ENCODE assay signal across 20 cellular contexts in the genomic region with DNA sequence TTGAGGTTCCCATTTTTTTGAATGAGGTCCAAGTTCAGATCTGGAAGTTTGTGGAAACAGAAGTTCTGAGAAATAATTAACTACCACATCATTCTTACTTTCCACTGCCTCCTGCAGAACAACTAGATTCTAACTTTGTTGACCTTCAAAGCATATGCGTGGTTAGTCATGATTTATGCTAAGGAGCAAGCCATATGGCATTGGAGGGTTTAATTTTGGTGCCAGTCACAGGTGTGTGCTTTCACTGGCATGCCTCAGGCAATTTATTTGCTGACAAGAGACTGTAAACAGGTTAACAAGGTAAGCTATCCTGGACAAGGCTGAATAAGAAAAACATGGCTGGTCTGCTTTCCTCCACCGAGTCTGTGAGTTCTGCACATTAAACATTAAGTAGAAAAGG. TPM values are rescaled to one million over a fixed set of nuclear protein-coding genes. Genes with fewer than 3 reads are reported as not detected.
DNase-seq lines count a peak whose midpoint lies in the region; ATAC-seq, FAIRE-seq and TF ChIP-seq lines count a peak whose summit lies in the region.
"Had no signal": no experiment of that assay in that cellular context is flagged by ENCODE, and none has a peak within 500 bp of the region (broad histone marks: within the 10 kb centered on the region; RNA-seq: fewer than 3 reads in every experiment).

No MANE protein-coding gene starts in this region.

- peak; percentile 26 for DNase-seq in NCI-H1105 treated with DMSO at 0.1 percent for 48 hours (lab: John Stamatoyannopoulos, UW)
- DNase-seq in NCI-H1105 (lab: John Stamatoyannopoulos, UW), result no peak
- no peak for DNase-seq in A549 (ENCODE audit: low read depth in 1 of 2, low spot score in 1 of 2)
- DNase-seq in DMS79 treated with DMSO at 0.1 percent for 48 hours (lab: John Stamatoyannopoulos, UW), result peak; percentile 5
- DNase-seq in NCI-H69 (lab: John Stamatoyannopoulos, UW), result peak; percentile 85
- DNase-seq in dedifferentiated amniotic fluid mesenchymal stem cell (ENCODE audit: extremely low spot score), result no peak
- no peak for DNase-seq in LoVo (ENCODE audit: low spot score)
- DNase-seq: ACHN; BE2C; C1 segment of cervical spinal cord; Caco-2; CD4-positive, CD25-positive, alpha-beta regulatory T cell; CD8-positive, alpha-beta memory T cell; GF-D8; H9; KG1 had no signal

- ATAC-seq in A549, result no peak
- no peak for ATAC-seq in GM19463 (IDR thresholded peaks at IDR 0.05; ENCODE audit: unreplicated experiment)
- ATAC-seq: HepG2 had no signal

- no peak overlapping the region for H3K4me3 ChIP-seq in A549

- POLR2A ChIA-PET in A549 (lab: Yijun Ruan, JAX), result no interaction called here

- 68% methylated on average over 2 of the region's 2 CpGs for WGBS in A549 (ENCODE audit: missing lambda C conversion rate)

- no peak overlapping the region for H3K4me2 ChIP-seq in A549

- CTCF ChIA-PET in A549 (lab: Yijun Ruan, JAX), result no interaction called here

- TF ChIP-seq CTCF in A549 (IDR thresholded peaks at IDR 0.05), result no peak

- no peak for TF ChIP-seq RAD21 in A549 (conservative IDR thresholded peaks at IDR 0.05 in 1 of 2, IDR thresholded peaks at IDR 0.05 in 1 of 2)

- TF ChIP-seq POLR2A in A549 (IDR thresholded peaks at IDR 0.05; ENCODE audit: low read length), result no peak

- H3K9me3 ChIP-seq in A549, result no peaks in the 10 kb centered on the region
- H3K9me3 ChIP-seq: BE2C, Caco-2 had no signal

- H3K4me1 ChIP-seq in A549, result no peaks in the 10 kb centered on the region
- H3K4me1 ChIP-seq: BE2C, Caco-2 had no signal

- FAIRE-seq in A549 (lab: Jason Lieb, UNC), result peak; percentile 67
- FAIRE-seq: D721Med, H1, HepG2 had no signal

- H3K27ac ChIP-seq in A549, result no peak overlapping the region

- no peak for TF ChIP-seq EP300 in A549 (IDR thresholded peaks at IDR 0.05)

TF ChIP-seq in A549, 52 proteins besides CTCF, POLR2A, EP300 and RAD21:
- TF ChIP-seq, protein P1, sequence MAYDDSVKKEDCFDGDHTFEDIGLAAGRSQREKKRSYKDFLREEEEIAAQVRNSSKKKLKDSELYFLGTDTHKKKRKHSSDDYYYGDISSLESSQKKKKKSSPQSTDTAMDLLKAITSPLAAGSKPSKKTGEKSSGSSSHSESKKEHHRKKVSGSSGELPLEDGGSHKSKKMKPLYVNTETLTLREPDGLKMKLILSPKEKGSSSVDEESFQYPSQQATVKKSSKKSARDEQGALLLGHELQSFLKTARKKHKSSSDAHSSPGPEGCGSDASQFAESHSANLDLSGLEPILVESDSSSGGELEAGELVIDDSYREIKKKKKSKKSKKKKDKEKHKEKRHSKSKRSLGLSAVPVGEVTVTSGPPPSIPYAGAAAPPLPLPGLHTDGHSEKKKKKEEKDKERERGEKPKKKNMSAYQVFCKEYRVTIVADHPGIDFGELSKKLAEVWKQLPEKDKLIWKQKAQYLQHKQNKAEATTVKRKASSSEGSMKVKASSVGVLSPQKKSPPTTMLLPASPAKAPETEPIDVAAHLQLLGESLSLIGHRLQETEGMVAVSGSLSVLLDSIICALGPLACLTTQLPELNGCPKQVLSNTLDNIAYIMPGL (CRISPR knock-in tag; IDR thresholded peaks at IDR 0.05; ENCODE audit: borderline replicate concordance), result no peak
- TF ChIP-seq, protein P2, sequence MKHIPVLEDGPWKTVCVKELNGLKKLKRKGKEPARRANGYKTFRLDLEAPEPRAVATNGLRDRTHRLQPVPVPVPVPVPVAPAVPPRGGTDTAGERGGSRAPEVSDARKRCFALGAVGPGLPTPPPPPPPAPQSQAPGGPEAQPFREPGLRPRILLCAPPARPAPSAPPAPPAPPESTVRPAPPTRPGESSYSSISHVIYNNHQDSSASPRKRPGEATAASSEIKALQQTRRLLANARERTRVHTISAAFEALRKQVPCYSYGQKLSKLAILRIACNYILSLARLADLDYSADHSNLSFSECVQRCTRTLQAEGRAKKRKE (CRISPR knock-in tag; IDR thresholded peaks at IDR 0.05; ENCODE audit: low read depth), result no peak
- TF ChIP-seq POLR2AphosphoS2 (conservative IDR thresholded peaks at IDR 0.05; ENCODE audit: low read length) (no peak), CHD4 (IDR thresholded peaks at IDR 0.05; ENCODE audit: borderline replicate concordance) (no peak), RCOR1 (IDR thresholded peaks at IDR 0.05; ENCODE audit: low read depth, low read length) (no peak), FOSL2 (IDR thresholded peaks at IDR 0.05) (no peak), FOSL2 (CRISPR knock-in tag; IDR thresholded peaks at IDR 0.05) (no peak), EHMT2 (IDR thresholded peaks at IDR 0.05; ENCODE audit: low read depth) (no peak), PHF8 (IDR thresholded peaks at IDR 0.05; ENCODE audit: borderline replicate concordance, low read depth) (no peak), HOXB5 (CRISPR knock-in tag; IDR thresholded peaks at IDR 0.05) (no peak), SREBF2 (IDR thresholded peaks at IDR 0.05) (no peak), JUN (IDR thresholded peaks at IDR 0.05) (no peak), JUNB (IDR thresholded peaks at IDR 0.05) (no peak), HOXA7 (CRISPR knock-in tag; IDR thresholded peaks at IDR 0.05) (no peak)
- TF ChIP-seq, protein P3, sequence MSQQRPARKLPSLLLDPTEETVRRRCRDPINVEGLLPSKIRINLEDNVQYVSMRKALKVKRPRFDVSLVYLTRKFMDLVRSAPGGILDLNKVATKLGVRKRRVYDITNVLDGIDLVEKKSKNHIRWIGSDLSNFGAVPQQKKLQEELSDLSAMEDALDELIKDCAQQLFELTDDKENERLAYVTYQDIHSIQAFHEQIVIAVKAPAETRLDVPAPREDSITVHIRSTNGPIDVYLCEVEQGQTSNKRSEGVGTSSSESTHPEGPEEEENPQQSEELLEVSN (IDR thresholded peaks at IDR 0.05; ENCODE audit: borderline replicate concordance, low read depth), result no peak
- TF ChIP-seq, protein P4, sequence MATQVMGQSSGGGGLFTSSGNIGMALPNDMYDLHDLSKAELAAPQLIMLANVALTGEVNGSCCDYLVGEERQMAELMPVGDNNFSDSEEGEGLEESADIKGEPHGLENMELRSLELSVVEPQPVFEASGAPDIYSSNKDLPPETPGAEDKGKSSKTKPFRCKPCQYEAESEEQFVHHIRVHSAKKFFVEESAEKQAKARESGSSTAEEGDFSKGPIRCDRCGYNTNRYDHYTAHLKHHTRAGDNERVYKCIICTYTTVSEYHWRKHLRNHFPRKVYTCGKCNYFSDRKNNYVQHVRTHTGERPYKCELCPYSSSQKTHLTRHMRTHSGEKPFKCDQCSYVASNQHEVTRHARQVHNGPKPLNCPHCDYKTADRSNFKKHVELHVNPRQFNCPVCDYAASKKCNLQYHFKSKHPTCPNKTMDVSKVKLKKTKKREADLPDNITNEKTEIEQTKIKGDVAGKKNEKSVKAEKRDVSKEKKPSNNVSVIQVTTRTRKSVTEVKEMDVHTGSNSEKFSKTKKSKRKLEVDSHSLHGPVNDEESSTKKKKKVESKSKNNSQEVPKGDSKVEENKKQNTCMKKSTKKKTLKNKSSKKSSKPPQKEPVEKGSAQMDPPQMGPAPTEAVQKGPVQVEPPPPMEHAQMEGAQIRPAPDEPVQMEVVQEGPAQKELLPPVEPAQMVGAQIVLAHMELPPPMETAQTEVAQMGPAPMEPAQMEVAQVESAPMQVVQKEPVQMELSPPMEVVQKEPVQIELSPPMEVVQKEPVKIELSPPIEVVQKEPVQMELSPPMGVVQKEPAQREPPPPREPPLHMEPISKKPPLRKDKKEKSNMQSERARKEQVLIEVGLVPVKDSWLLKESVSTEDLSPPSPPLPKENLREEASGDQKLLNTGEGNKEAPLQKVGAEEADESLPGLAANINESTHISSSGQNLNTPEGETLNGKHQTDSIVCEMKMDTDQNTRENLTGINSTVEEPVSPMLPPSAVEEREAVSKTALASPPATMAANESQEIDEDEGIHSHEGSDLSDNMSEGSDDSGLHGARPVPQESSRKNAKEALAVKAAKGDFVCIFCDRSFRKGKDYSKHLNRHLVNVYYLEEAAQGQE (IDR thresholded peaks at IDR 0.05), result no peak
- TF ChIP-seq, protein P5, sequence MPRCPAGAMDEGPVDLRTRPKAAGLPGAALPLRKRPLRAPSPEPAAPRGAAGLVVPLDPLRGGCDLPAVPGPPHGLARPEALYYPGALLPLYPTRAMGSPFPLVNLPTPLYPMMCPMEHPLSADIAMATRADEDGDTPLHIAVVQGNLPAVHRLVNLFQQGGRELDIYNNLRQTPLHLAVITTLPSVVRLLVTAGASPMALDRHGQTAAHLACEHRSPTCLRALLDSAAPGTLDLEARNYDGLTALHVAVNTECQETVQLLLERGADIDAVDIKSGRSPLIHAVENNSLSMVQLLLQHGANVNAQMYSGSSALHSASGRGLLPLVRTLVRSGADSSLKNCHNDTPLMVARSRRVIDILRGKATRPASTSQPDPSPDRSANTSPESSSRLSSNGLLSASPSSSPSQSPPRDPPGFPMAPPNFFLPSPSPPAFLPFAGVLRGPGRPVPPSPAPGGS (IDR thresholded peaks at IDR 0.05), result no peak

RNA-seq across cellular contexts. Expression of a gene that starts 31.5 kb away (rescaled TPM):
- not detected in 2 replicates for polyA plus RNA-seq in A549 (2011; rRNA removed)
- not detected in 2 replicates for polyA plus RNA-seq in A549 (2012; cell fraction: cytosol; rRNA removed)
- polyA plus RNA-seq in A549 (2012; cell fraction: nucleus; rRNA removed), result not detected in 2 replicates
- polyA plus RNA-seq in A549 (2017; fragmentation: RNase III; extraction: RNeasy Plus Mini Kit Qiagen cat#74134 plus additional on column Dnase treatment), result not detected in 3 replicates
- polyA minus RNA-seq in A549 (2011; rRNA and poly(A)+ RNA removed), result not detected in 2 replicates
- polyA plus RNA-seq: CD8-positive, alpha-beta memory T cell; H1; HepG2 had no signal

Comparison
In these comparisons a context has a peak if more than half of its experiments do, and no peak if none do; other contexts are left out.
1. DNase-seq: peak in NCI-H1105 treated with DMSO at 0.1 percent for 48 hours (single experiment), DMS79 treated with DMSO at 0.1 percent for 48 hours (single experiment) and NCI-H69 (single experiment); none in NCI-H1105 (single experiment), A549 (0 of 2), dedifferentiated amniotic fluid mesenchymal stem cell (single experiment) and LoVo (single experiment).